ENCODE assay signal across 10 cellular contexts in the genomic region with DNA sequence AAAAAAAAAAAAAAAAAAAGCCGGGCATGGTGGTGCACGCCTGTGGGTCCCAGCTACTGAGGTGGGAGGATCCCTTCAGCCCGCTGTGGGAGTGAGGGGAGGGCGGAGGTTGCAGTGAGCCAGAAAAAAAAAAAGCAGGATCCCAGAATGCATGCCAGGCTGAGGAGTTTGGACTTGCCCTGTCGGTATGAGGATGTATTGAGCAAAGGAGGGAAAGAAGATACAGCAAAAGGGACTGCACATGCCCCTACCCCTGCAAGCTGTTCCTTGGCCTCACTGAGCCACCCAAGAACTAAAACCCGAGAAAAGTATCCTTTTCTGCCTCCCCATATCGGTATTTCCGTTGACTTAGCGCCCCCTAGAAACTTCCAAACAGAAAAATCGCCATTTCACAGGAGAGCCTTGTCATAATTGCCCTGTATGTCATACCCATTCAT. TPM values are rescaled to one million over a fixed set of nuclear protein-coding genes. Genes with fewer than 3 reads are reported as not detected.
DNase-seq lines count a peak whose midpoint lies in the region; FAIRE-seq and TF ChIP-seq lines count a peak whose summit lies in the region.
"Had no signal": no experiment of that assay in that cellular context is flagged by ENCODE, and none has a peak within 500 bp of the region (broad histone marks: within the 10 kb centered on the region; RNA-seq: fewer than 3 reads in every experiment).

No MANE protein-coding gene starts in this region.

- peaks cover 18% of the 10 kb centered on the region for H3K4me1 Mint-ChIP-seq in osteocyte (ENCODE audit: unreplicated experiment)

- no peak for TF ChIP-seq POLR2A in suprapubic skin (IDR thresholded peaks at IDR 0.05)

- no peaks in the 10 kb centered on the region for H3K9me3 Mint-ChIP-seq in osteocyte (ENCODE audit: unreplicated experiment)

- 28 to 44% (median 38%) methylated on average over 10 of the region's 10 CpGs for WGBS in small intestine, 3 donors
- WGBS in suprapubic skin: 20% methylated on average over 10 of the region's 10 CpGs

- no peaks in the 10 kb centered on the region for H3K27me3 ChIP-seq in brain microvascular endothelial cell (replicated peaks)
- no peaks in the 10 kb centered on the region for H3K27me3 ChIP-seq in small intestine (ENCODE audit: control insufficient read depth in 2 of 2, insufficient read depth in 2 of 2, low read length in 2 of 2)
- H3K27me3 ChIP-seq in suprapubic skin: no peaks in the 10 kb centered on the region

- no peak overlapping the region for H3K27ac Mint-ChIP-seq in osteocyte (ENCODE audit: unreplicated experiment)

- H3K9me3 ChIP-seq in small intestine (ENCODE audit: control insufficient read depth, low read depth) (no peaks in the 10 kb centered on the region), suprapubic skin (no peaks in the 10 kb centered on the region)

- peaks cover 6% of the 10 kb centered on the region for H3K27me3 Mint-ChIP-seq in osteocyte (ENCODE audit: unreplicated experiment)

- FAIRE-seq in small intestine (lab: Jason Lieb, UNC): no peak
- FAIRE-seq: G401.6 had no signal

- DNase-seq in SIG-M5 treated with dmso at 0.1 percent for 504 hours (lab: John Stamatoyannopoulos, UW; ENCODE audit: unreplicated experiment): peak; percentile 61
- no peak for DNase-seq in SIG-M5 (lab: John Stamatoyannopoulos, UW)
- DNase-seq in MV-4-11 (lab: John Stamatoyannopoulos, UW): peak; percentile 16
- DNase-seq in brain microvascular endothelial cell: no peak
- DNase-seq in osteocyte (ENCODE audit: extremely low spot score, unreplicated experiment): no peak
- DNase-seq in GM19238 (ENCODE audit: insufficient read length, low spot score): no peak
- DNase-seq in small intestine: no peak
- no peak for DNase-seq in suprapubic skin (ENCODE audit: low spot score in 2 of 2)

- TF ChIP-seq CTCF in brain microvascular endothelial cell (IDR thresholded peaks at IDR 0.05; ENCODE audit: low read depth, low read length, missing control alignments) (peak; percentile 54), osteocyte (IDR thresholded peaks at IDR 0.05) (peak; percentile 43), suprapubic skin (IDR thresholded peaks at IDR 0.05) (no peak)

- TF ChIP-seq EP300 in suprapubic skin (IDR thresholded peaks at IDR 0.05): no peak

- H3K27ac ChIP-seq in brain microvascular endothelial cell (no peak overlapping the region), small intestine (ENCODE audit: low read depth in 1 of 2, low read length in 1 of 2) (no peak overlapping the region), suprapubic skin (no peak overlapping the region)

- H3K36me3 Mint-ChIP-seq in osteocyte (ENCODE audit: unreplicated experiment): no peaks in the 10 kb centered on the region

- H3K4me3 ChIP-seq in brain microvascular endothelial cell (ENCODE audit: low read depth, low read length) (no peak overlapping the region), small intestine (ENCODE audit: low read depth in 1 of 2, low read length in 2 of 2) (no peak overlapping the region), suprapubic skin (no peak overlapping the region)

- in situ Hi-C loops in brain microvascular endothelial cell (cut with HindIII; ENCODE audit: low pct_ligation_motif_present, low sequenced_read_pairs): no loop called here

- peak overlapping the region; percentile 30 for H3K4me3 Mint-ChIP-seq in osteocyte (ENCODE audit: unreplicated experiment)

- H3K36me3 ChIP-seq in brain microvascular endothelial cell (replicated peaks) (peaks cover 14% of the 10 kb centered on the region), small intestine (ENCODE audit: control insufficient read depth in 2 of 2, insufficient read depth in 2 of 2, low read length in 2 of 2) (peaks cover 0 to 9% of the 10 kb centered on the region in 2 donors), suprapubic skin (peaks cover 13% of the 10 kb centered on the region)

- H3K4me1 ChIP-seq in small intestine (ENCODE audit: control insufficient read depth in 2 of 2, insufficient read depth in 1 of 2, low read depth in 1 of 2, low read length in 1 of 2) (peaks cover 2 to 15% of the 10 kb centered on the region in 2 donors), suprapubic skin (peaks cover 24% of the 10 kb centered on the region)

RNA-seq across cellular contexts. Expression of gene GPATCH4, which starts 1.3 kb away (rescaled TPM):
- total RNA-seq in osteocyte (17.2 and 20.6 TPM in 2 replicates), suprapubic skin (10 to 100 TPM; 15.9 to 25.1 (median 20.5) TPM)
- polyA plus RNA-seq in small intestine: 10 to 100 TPM in 2 of 3 donors, 1 to 10 TPM in 1; 8.9 to 31.0 (median 11.1) TPM

RNA-seq across cellular contexts. Expression of gene NAXE, which starts 11.0 kb away (rescaled TPM):
- total RNA-seq in osteocyte (59.2 and 63.4 TPM in 2 replicates), suprapubic skin (10 to 100 TPM; 42.7 to 80.8 (median 63.3) TPM)
- 100 to 1,000 TPM in 1 of 3 donors, 10 to 100 TPM in 2; 94.2 to 105 (median 94.5) TPM for polyA plus RNA-seq in small intestine

RNA-seq across cellular contexts. Expression of gene HAPLN2, which starts 16.6 kb away (rescaled TPM):
- total RNA-seq in osteocyte (0.35 TPM in 1 of 2 replicates, not detected in the other), suprapubic skin (1 to 10 TPM in 2 of 4 donors, not detected in 2; 1.0 to 2.9 TPM)
- 10 to 100 TPM in 2 of 3 donors, under 1 TPM in 1; 0.82 to 25.9 (median 12.5) TPM for polyA plus RNA-seq in small intestine
- total RNA-seq: NCI-H460 had no signal

RNA-seq across cellular contexts. Expression of gene TTC24, which starts 23.1 kb away (rescaled TPM):
- not detected in 2 replicates for total RNA-seq in osteocyte
- polyA plus RNA-seq in small intestine: under 1 TPM in 1 of 3 donors, not detected in 2; 0.19 TPM
- total RNA-seq in suprapubic skin: not detected
- total RNA-seq: NCI-H460 had no signal

RNA-seq across cellular contexts. Expression of gene IQGAP3, which starts 30.2 kb away (rescaled TPM):
- total RNA-seq in osteocyte (8.6 and 9.8 TPM in 2 replicates), suprapubic skin (1 to 10 TPM; 2.2 to 5.7 (median 4.5) TPM)
- polyA plus RNA-seq in small intestine: 10 to 100 TPM in 1 of 3 donors, under 1 TPM in 2; 0.54 to 13.8 (median 0.89) TPM

Comparison
In these comparisons a context has a peak if more than half of its experiments do, and no peak if none do; other contexts are left out.
1. DNase-seq: peak in SIG-M5 treated with dmso at 0.1 percent for 504 hours (single experiment) and MV-4-11 (single experiment); none in SIG-M5 (single experiment), brain microvascular endothelial cell (single experiment), osteocyte (single experiment), GM19238 (single experiment), small intestine (single experiment) and suprapubic skin (0 of 2).
2. CTCF ChIP-seq: peak in brain microvascular endothelial cell (single experiment) and osteocyte (single experiment); none in suprapubic skin (0 of 2).